In the genomic region with DNA sequence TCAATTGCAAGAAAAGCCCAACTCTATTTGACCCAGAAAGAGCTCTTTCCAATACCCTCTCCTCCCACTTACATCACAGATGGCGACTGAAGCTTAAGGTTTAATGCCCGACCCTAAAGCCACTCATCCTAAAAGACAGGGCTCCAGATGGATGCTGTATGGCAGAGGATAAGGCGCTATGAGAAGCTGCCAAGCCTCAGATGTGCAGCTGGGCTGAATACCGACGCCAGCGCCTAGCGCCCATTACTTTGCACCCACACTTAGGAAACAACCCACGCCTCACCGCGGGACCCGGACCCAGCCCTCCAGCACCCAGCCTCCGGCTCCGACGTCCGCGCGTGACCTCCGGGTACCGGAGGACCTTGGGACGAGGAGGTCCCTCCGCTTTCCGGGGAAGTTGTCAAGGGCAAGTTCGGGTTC, we compare ENCODE assay signal across 1 cellular context.
A peak's percentile ranks its signal among the peaks of the same experiment; 100 is the strongest.
TF ChIP-seq lines count a peak whose summit lies in the region.

No MANE protein-coding gene starts in this region.

TF ChIP-seq in HepG2, 621 proteins besides CTCF, POLR2A, EP300 and RAD21 (continued from another document and continues in another):
- TF ChIP-seq, protein P1, sequence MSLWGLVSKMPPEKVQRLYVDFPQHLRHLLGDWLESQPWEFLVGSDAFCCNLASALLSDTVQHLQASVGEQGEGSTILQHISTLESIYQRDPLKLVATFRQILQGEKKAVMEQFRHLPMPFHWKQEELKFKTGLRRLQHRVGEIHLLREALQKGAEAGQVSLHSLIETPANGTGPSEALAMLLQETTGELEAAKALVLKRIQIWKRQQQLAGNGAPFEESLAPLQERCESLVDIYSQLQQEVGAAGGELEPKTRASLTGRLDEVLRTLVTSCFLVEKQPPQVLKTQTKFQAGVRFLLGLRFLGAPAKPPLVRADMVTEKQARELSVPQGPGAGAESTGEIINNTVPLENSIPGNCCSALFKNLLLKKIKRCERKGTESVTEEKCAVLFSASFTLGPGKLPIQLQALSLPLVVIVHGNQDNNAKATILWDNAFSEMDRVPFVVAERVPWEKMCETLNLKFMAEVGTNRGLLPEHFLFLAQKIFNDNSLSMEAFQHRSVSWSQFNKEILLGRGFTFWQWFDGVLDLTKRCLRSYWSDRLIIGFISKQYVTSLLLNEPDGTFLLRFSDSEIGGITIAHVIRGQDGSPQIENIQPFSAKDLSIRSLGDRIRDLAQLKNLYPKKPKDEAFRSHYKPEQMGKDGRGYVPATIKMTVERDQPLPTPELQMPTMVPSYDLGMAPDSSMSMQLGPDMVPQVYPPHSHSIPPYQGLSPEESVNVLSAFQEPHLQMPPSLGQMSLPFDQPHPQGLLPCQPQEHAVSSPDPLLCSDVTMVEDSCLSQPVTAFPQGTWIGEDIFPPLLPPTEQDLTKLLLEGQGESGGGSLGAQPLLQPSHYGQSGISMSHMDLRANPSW (CRISPR knock-in tag; IDR thresholded peaks at IDR 0.05; ENCODE audit: borderline replicate concordance) = no peak
- no peak for TF ChIP-seq GATA4 (IDR thresholded peaks at IDR 0.05; ENCODE audit: borderline replicate concordance, low read depth)
- TF ChIP-seq ZNF749 (CRISPR knock-in tag; IDR thresholded peaks at IDR 0.05; ENCODE audit: borderline replicate concordance) = peak; percentile 14; the same call in 1 of the 2 replicates
- TF ChIP-seq KDM5A (IDR thresholded peaks at IDR 0.05; ENCODE audit: borderline replicate concordance, low read length) = no peak; the same call in 1 of the 2 replicates
- no peak for TF ChIP-seq ZNF30 (CRISPR knock-in tag; IDR thresholded peaks at IDR 0.05)
- no peak for TF ChIP-seq HIVEP1 (CRISPR knock-in tag; IDR thresholded peaks at IDR 0.05)
- TF ChIP-seq, protein P2, sequence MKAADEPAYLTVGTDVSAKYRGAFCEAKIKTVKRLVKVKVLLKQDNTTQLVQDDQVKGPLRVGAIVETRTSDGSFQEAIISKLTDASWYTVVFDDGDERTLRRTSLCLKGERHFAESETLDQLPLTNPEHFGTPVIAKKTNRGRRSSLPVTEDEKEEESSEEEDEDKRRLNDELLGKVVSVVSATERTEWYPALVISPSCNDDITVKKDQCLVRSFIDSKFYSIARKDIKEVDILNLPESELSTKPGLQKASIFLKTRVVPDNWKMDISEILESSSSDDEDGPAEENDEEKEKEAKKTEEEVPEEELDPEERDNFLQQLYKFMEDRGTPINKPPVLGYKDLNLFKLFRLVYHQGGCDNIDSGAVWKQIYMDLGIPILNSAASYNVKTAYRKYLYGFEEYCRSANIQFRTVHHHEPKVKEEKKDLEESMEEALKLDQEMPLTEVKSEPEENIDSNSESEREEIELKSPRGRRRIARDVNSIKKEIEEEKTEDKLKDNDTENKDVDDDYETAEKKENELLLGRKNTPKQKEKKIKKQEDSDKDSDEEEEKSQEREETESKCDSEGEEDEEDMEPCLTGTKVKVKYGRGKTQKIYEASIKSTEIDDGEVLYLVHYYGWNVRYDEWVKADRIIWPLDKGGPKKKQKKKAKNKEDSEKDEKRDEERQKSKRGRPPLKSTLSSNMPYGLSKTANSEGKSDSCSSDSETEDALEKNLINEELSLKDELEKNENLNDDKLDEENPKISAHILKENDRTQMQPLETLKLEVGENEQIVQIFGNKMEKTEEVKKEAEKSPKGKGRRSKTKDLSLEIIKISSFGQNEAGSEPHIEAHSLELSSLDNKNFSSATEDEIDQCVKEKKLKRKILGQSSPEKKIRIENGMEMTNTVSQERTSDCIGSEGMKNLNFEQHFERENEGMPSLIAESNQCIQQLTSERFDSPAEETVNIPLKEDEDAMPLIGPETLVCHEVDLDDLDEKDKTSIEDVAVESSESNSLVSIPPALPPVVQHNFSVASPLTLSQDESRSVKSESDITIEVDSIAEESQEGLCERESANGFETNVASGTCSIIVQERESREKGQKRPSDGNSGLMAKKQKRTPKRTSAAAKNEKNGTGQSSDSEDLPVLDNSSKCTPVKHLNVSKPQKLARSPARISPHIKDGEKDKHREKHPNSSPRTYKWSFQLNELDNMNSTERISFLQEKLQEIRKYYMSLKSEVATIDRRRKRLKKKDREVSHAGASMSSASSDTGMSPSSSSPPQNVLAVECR (CRISPR knock-in tag; IDR thresholded peaks at IDR 0.05; ENCODE audit: borderline replicate concordance) = no peak
- TF ChIP-seq ZNF335 (CRISPR knock-in tag; IDR thresholded peaks at IDR 0.05) = no peak
- TF ChIP-seq ZNF768 (CRISPR knock-in tag; IDR thresholded peaks at IDR 0.05) = no peak
- TF ChIP-seq, protein P3, sequence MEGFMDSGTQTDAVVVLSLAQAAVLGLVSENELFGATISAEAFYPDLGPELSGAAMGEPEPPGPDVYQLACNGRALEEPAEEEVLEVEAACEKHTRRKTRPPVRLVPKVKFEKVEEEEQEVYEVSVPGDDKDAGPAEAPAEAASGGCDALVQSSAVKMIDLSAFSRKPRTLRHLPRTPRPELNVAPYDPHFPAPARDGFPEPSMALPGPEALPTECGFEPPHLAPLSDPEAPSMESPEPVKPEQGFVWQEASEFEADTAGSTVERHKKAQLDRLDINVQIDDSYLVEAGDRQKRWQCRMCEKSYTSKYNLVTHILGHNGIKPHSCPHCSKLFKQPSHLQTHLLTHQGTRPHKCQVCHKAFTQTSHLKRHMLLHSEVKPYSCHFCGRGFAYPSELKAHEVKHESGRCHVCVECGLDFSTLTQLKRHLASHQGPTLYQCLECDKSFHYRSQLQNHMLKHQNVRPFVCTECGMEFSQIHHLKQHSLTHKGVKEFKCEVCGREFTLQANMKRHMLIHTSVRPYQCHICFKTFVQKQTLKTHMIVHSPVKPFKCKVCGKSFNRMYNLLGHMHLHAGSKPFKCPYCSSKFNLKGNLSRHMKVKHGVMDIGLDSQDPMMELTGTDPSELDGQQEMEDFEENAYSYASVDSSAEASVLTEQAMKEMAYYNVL (CRISPR knock-in tag; IDR thresholded peaks at IDR 0.05; ENCODE audit: borderline replicate concordance) = no peak
- no peak for TF ChIP-seq SSRP1 (CRISPR knock-in tag; IDR thresholded peaks at IDR 0.05)
- no peak for TF ChIP-seq RARA (CRISPR knock-in tag; IDR thresholded peaks at IDR 0.05)
- no peak for TF ChIP-seq CCDC6 (CRISPR knock-in tag; IDR thresholded peaks at IDR 0.05)
- no peak for TF ChIP-seq ADNP (CRISPR knock-in tag; IDR thresholded peaks at IDR 0.05)
- TF ChIP-seq ZNF496 (CRISPR knock-in tag; IDR thresholded peaks at IDR 0.05; ENCODE audit: insufficient replicate concordance) = no peak
- TF ChIP-seq SMC3 (IDR thresholded peaks at IDR 0.05; ENCODE audit: low read length) = no peak
- TF ChIP-seq, protein P4, sequence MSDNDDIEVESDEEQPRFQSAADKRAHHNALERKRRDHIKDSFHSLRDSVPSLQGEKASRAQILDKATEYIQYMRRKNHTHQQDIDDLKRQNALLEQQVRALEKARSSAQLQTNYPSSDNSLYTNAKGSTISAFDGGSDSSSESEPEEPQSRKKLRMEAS (IDR thresholded peaks at IDR 0.05) = no peak
- TF ChIP-seq BRD4 (CRISPR knock-in tag; IDR thresholded peaks at IDR 0.05) = no peak
- no peak for TF ChIP-seq KLF9 (CRISPR knock-in tag; IDR thresholded peaks at IDR 0.05; ENCODE audit: low read depth)
- TF ChIP-seq, protein P5, sequence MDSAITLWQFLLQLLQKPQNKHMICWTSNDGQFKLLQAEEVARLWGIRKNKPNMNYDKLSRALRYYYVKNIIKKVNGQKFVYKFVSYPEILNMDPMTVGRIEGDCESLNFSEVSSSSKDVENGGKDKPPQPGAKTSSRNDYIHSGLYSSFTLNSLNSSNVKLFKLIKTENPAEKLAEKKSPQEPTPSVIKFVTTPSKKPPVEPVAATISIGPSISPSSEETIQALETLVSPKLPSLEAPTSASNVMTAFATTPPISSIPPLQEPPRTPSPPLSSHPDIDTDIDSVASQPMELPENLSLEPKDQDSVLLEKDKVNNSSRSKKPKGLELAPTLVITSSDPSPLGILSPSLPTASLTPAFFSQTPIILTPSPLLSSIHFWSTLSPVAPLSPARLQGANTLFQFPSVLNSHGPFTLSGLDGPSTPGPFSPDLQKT (CRISPR knock-in tag; IDR thresholded peaks at IDR 0.05; ENCODE audit: borderline replicate concordance) = no peak
- TF ChIP-seq ZNF530 (CRISPR knock-in tag; IDR thresholded peaks at IDR 0.05; ENCODE audit: low read depth) = no peak
- TF ChIP-seq KDM5B (CRISPR knock-in tag; IDR thresholded peaks at IDR 0.05; ENCODE audit: borderline replicate concordance) = no peak
- no peak for TF ChIP-seq ZNF282 (IDR thresholded peaks at IDR 0.05; ENCODE audit: partially characterized antibody)
- no peak for TF ChIP-seq ZNF780A (CRISPR knock-in tag; IDR thresholded peaks at IDR 0.05)
- TF ChIP-seq RFX1 (IDR thresholded peaks at IDR 0.05) = no peak
- no peak for TF ChIP-seq ZNF737 (CRISPR knock-in tag; IDR thresholded peaks at IDR 0.05; ENCODE audit: borderline replicate concordance)
- no peak for TF ChIP-seq MATR3 (CRISPR knock-in tag; IDR thresholded peaks at IDR 0.05)
- no peak for TF ChIP-seq HNRNPL (IDR thresholded peaks at IDR 0.05; ENCODE audit: low read depth, low read length)
- TF ChIP-seq ELF3 (CRISPR knock-in tag; IDR thresholded peaks at IDR 0.05) = no peak
- TF ChIP-seq, protein P6, sequence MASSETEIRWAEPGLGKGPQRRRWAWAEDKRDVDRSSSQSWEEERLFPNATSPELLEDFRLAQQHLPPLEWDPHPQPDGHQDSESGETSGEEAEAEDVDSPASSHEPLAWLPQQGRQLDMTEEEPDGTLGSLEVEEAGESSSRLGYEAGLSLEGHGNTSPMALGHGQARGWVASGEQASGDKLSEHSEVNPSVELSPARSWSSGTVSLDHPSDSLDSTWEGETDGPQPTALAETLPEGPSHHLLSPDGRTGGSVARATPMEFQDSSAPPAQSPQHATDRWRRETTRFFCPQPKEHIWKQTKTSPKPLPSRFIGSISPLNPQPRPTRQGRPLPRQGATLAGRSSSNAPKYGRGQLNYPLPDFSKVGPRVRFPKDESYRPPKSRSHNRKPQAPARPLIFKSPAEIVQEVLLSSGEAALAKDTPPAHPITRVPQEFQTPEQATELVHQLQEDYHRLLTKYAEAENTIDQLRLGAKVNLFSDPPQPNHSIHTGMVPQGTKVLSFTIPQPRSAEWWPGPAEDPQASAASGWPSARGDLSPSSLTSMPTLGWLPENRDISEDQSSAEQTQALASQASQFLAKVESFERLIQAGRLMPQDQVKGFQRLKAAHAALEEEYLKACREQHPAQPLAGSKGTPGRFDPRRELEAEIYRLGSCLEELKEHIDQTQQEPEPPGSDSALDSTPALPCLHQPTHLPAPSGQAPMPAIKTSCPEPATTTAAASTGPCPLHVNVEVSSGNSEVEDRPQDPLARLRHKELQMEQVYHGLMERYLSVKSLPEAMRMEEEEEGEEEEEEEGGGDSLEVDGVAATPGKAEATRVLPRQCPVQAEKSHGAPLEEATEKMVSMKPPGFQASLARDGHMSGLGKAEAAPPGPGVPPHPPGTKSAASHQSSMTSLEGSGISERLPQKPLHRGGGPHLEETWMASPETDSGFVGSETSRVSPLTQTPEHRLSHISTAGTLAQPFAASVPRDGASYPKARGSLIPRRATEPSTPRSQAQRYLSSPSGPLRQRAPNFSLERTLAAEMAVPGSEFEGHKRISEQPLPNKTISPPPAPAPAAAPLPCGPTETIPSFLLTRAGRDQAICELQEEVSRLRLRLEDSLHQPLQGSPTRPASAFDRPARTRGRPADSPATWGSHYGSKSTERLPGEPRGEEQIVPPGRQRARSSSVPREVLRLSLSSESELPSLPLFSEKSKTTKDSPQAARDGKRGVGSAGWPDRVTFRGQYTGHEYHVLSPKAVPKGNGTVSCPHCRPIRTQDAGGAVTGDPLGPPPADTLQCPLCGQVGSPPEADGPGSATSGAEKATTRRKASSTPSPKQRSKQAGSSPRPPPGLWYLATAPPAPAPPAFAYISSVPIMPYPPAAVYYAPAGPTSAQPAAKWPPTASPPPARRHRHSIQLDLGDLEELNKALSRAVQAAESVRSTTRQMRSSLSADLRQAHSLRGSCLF (CRISPR knock-in tag; IDR thresholded peaks at IDR 0.05; ENCODE audit: borderline replicate concordance) = no peak
- peak; percentile 14; the same call in 1 of the 2 replicates for TF ChIP-seq ZBTB3 (CRISPR knock-in tag; IDR thresholded peaks at IDR 0.05; ENCODE audit: borderline replicate concordance, low read depth)
- no peak for TF ChIP-seq ZNF589 (CRISPR knock-in tag; conservative IDR thresholded peaks at IDR 0.05)
- no peak; the same call in 1 of the 2 replicates for TF ChIP-seq NAIF1 (CRISPR knock-in tag; IDR thresholded peaks at IDR 0.05; ENCODE audit: borderline replicate concordance)
- 0 out of 2 replicates have a peak, but pooled peaks have one; percentile 84 for TF ChIP-seq ZNF713 (CRISPR knock-in tag; IDR thresholded peaks at IDR 0.05)
- TF ChIP-seq HDAC2 (CRISPR knock-in tag; IDR thresholded peaks at IDR 0.05) = no peak
- TF ChIP-seq CHD4 (IDR thresholded peaks at IDR 0.05; ENCODE audit: borderline replicate concordance, low read length) = no peak
- TF ChIP-seq RELA (CRISPR knock-in tag; IDR thresholded peaks at IDR 0.05) = no peak
- no peak for TF ChIP-seq ZNF547 (CRISPR knock-in tag; IDR thresholded peaks at IDR 0.05)
- TF ChIP-seq HOXA3 (CRISPR knock-in tag; IDR thresholded peaks at IDR 0.05) = no peak
- no peak for TF ChIP-seq ZFAT (CRISPR knock-in tag; conservative IDR thresholded peaks at IDR 0.05)
- no peak for TF ChIP-seq ZNF121 (CRISPR knock-in tag; IDR thresholded peaks at IDR 0.05)
- TF ChIP-seq, protein P7, sequence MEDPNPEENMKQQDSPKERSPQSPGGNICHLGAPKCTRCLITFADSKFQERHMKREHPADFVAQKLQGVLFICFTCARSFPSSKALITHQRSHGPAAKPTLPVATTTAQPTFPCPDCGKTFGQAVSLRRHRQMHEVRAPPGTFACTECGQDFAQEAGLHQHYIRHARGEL (CRISPR knock-in tag; IDR thresholded peaks at IDR 0.05) = peak; percentile 89; the same call in 1 of the 2 replicates
- TF ChIP-seq MED1 (CRISPR knock-in tag; IDR thresholded peaks at IDR 0.05) = no peak
- no peak for TF ChIP-seq ZNF10 (CRISPR knock-in tag; IDR thresholded peaks at IDR 0.05; ENCODE audit: borderline replicate concordance, low read depth)
- TF ChIP-seq U2AF1 (optimal IDR thresholded peaks at IDR 0.05; ENCODE audit: low read depth, low read length) = no peak
- TF ChIP-seq, protein P8, sequence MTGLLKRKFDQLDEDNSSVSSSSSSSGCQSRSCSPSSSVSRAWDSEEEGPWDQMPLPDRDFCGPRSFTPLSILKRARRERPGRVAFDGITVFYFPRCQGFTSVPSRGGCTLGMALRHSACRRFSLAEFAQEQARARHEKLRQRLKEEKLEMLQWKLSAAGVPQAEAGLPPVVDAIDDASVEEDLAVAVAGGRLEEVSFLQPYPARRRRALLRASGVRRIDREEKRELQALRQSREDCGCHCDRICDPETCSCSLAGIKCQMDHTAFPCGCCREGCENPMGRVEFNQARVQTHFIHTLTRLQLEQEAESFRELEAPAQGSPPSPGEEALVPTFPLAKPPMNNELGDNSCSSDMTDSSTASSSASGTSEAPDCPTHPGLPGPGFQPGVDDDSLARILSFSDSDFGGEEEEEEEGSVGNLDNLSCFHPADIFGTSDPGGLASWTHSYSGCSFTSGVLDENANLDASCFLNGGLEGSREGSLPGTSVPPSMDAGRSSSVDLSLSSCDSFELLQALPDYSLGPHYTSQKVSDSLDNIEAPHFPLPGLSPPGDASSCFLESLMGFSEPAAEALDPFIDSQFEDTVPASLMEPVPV (CRISPR knock-in tag; IDR thresholded peaks at IDR 0.05) = no peak
- no peak for TF ChIP-seq SUZ12 (IDR thresholded peaks at IDR 0.05; ENCODE audit: low read depth, low read length)
- TF ChIP-seq SIN3A (IDR thresholded peaks at IDR 0.05; ENCODE audit: borderline replicate concordance, low read depth, low read length) = no peak
- TF ChIP-seq ZSCAN30 (CRISPR knock-in tag; IDR thresholded peaks at IDR 0.05) = no peak
- TF ChIP-seq ZFP62 (CRISPR knock-in tag; IDR thresholded peaks at IDR 0.05) = no peak
- TF ChIP-seq RBM39 (IDR thresholded peaks at IDR 0.05; ENCODE audit: low read depth, low read length, poor library complexity, severe bottlenecking) = no peak
- no peak for TF ChIP-seq HNRNPUL1 (IDR thresholded peaks at IDR 0.05; ENCODE audit: low read depth, low read length)
- no peak for TF ChIP-seq ZNF772 (CRISPR knock-in tag; IDR thresholded peaks at IDR 0.05)
- TF ChIP-seq ZNF619 (CRISPR knock-in tag; IDR thresholded peaks at IDR 0.05) = 0 out of 2 replicates have a peak, but pooled peaks have one; percentile 39
